Comparison of ENCODE assay signal across 8 cellular contexts in genomic region chr22:36505998-36506635, GRCh38. TPM values are rescaled to one million over a fixed set of nuclear protein-coding genes. Genes with fewer than 3 reads are reported as not detected.
A peak's percentile ranks its signal among the peaks of the same experiment; 100 is the strongest.
DNase-seq lines count a peak whose midpoint lies in the region; ATAC-seq, FAIRE-seq and TF ChIP-seq lines count a peak whose summit lies in the region.

No MANE protein-coding gene starts in this region.

- H3K9ac ChIP-seq in astrocyte (ENCODE audit: low read length), result peak overlapping the region; percentile 23

- H2AFZ ChIP-seq in astrocyte (ENCODE audit: low read depth, low read length), result peak overlapping the region; percentile 59

- H3K27me3 ChIP-seq in astrocyte (ENCODE audit: insufficient read depth, low read length) (no peaks in the 10 kb centered on the region), testis (no peaks in the 10 kb centered on the region)

- intact Hi-C loops in activated CD4-positive, alpha-beta T cell treated with anti-CD3 and anti-CD28 coated beads for 36 hours (cut with DNase I, micrococcal nuclease), result loop anchor here in 1 of 2 experiments (10.0 kb wide), 1 partner anchor 1211 kb away; the partner anchor contains the start of gene TOM1
- intact Hi-C loops in testis (cut with DNase I; ENCODE audit: low total_unique reads), result no loop called here

- peaks cover 12% of the 10 kb centered on the region for H3K36me3 ChIP-seq in astrocyte (ENCODE audit: insufficient read depth, low read length)
- H3K36me3 ChIP-seq in testis (ENCODE audit: low read depth, missing control alignments), result no peaks in the 10 kb centered on the region

- POLR2A ChIA-PET in activated CD4-positive, alpha-beta T cell treated with anti-CD3 and anti-CD28 coated beads for 36 hours (lab: Charles Lee), result interaction anchor here (0.6 to 1.5 kb wide), 3 partner anchors 12 to 466 kb away, joined by 4 to 6 read pairs (median 6); partner anchors contain the start of gene TXN2

- H3K9me3 Mint-ChIP-seq in activated CD4-positive, alpha-beta T cell treated with anti-CD3 and anti-CD28 coated beads for 36 hours (ENCODE audit: low read depth), result no peaks in the 10 kb centered on the region
- H3K9me3 Mint-ChIP-seq in astrocyte (ENCODE audit: unreplicated experiment), result no peaks in the 10 kb centered on the region

- WGBS in testis, 2 donors, result 60 to 73% methylated on average over 27 to 60 of the region's 60 CpGs

- TF ChIP-seq POLR2A in testis (IDR thresholded peaks at IDR 0.05), result no peak

- TF ChIP-seq CTCF in astrocyte (IDR thresholded peaks at IDR 0.05; ENCODE audit: insufficient read depth, low read depth, low read length) (no peak), testis (IDR thresholded peaks at IDR 0.05) (no peak)

- peak overlapping the region; percentile 49 for H3K4me3 Mint-ChIP-seq in activated CD4-positive, alpha-beta T cell treated with anti-CD3 and anti-CD28 coated beads for 36 hours
- peak overlapping the region; percentile 34 for H3K4me3 Mint-ChIP-seq in astrocyte (ENCODE audit: unreplicated experiment)

- no peak for ATAC-seq in activated CD4-positive, alpha-beta T cell treated with anti-CD3 and anti-CD28 coated beads for 36 hours
- ATAC-seq in left lobe of liver (no peak), HG03280 (IDR thresholded peaks at IDR 0.05; ENCODE audit: unreplicated experiment) (no peak), GM21528 (IDR thresholded peaks at IDR 0.05; ENCODE audit: low FRiP score, unreplicated experiment) (no peak)

- H3K4me2 ChIP-seq in astrocyte (ENCODE audit: low read length), result peak overlapping the region; percentile 83

- H3K27ac ChIP-seq in astrocyte (ENCODE audit: low read depth, low read length) (no peak overlapping the region), testis (peak overlapping the region in 1 of 2 donors; percentile 83)

- CTCF ChIA-PET in activated CD4-positive, alpha-beta T cell treated with anti-CD3 and anti-CD28 coated beads for 36 hours (lab: Charles Lee), result interaction anchor here (0.7 kb wide), 1 partner anchor 19 kb away, joined by 3 read pairs; no protein-coding TSS in a partner anchor

- H4K20me1 ChIP-seq in astrocyte (ENCODE audit: insufficient read depth, low read length), result peaks cover 8% of the 10 kb centered on the region

- FAIRE-seq in astrocyte (lab: Jason Lieb, UNC), result no peak

- peaks cover 22% of the 10 kb centered on the region for H3K36me3 Mint-ChIP-seq in activated CD4-positive, alpha-beta T cell treated with anti-CD3 and anti-CD28 coated beads for 36 hours (ENCODE audit: low read depth)
- peaks cover 8% of the 10 kb centered on the region for H3K36me3 Mint-ChIP-seq in astrocyte (ENCODE audit: low read depth, unreplicated experiment)

- H3K4me3 ChIP-seq in astrocyte (ENCODE audit: insufficient read depth, low read depth, low read length), result peak overlapping the region; percentile 54
- H3K4me3 ChIP-seq in testis, result peak overlapping the region; percentile 63 to 67

- DNase-seq in activated CD4-positive, alpha-beta T cell treated with anti-CD3 and anti-CD28 coated beads for 36 hours, result no peak
- DNase-seq in activated CD4-positive, alpha-beta T cell treated with anti-CD3 and anti-CD28 coated beads, Interleukin-2, amount 50 U/mL, for 1 hour, result no peak
- DNase-seq in astrocyte (ENCODE audit: low read depth), result no peak
- peak; percentile 54 for DNase-seq in left lobe of liver (ENCODE audit: low spot score)
- DNase-seq in testis, result peak; percentile 29
- no peak for DNase-seq in activated CD8-positive, alpha-beta memory T cell treated with anti-CD3 and anti-CD28 coated beads for 24 hours

- peaks cover 13% of the 10 kb centered on the region for H3K4me1 Mint-ChIP-seq in activated CD4-positive, alpha-beta T cell treated with anti-CD3 and anti-CD28 coated beads for 36 hours
- H3K4me1 Mint-ChIP-seq in astrocyte (ENCODE audit: low read depth, unreplicated experiment), result no peaks in the 10 kb centered on the region

- H3K27me3 Mint-ChIP-seq in activated CD4-positive, alpha-beta T cell treated with anti-CD3 and anti-CD28 coated beads for 36 hours, result no peaks in the 10 kb centered on the region
- peaks cover 8% of the 10 kb centered on the region for H3K27me3 Mint-ChIP-seq in astrocyte (ENCODE audit: low read depth, unreplicated experiment)

- H3K27ac Mint-ChIP-seq in activated CD4-positive, alpha-beta T cell treated with anti-CD3 and anti-CD28 coated beads for 36 hours, result peak overlapping the region; percentile 58
- no peak overlapping the region for H3K27ac Mint-ChIP-seq in astrocyte (ENCODE audit: unreplicated experiment)

- H3K79me2 ChIP-seq in astrocyte (ENCODE audit: insufficient read depth, low read length), result no peaks in the 10 kb centered on the region

- no peaks in the 10 kb centered on the region for H3K9me3 ChIP-seq in astrocyte (ENCODE audit: insufficient read depth, low read depth, low read length)
- no peaks in the 10 kb centered on the region for H3K9me3 ChIP-seq in testis

- peaks cover 10% of the 10 kb centered on the region for H3K4me1 ChIP-seq in astrocyte (ENCODE audit: insufficient read depth, low read length)
- H3K4me1 ChIP-seq in testis, result peaks cover 23% of the 10 kb centered on the region

RNA-seq across cellular contexts. Expression of gene FOXRED2, which starts 0.7 kb away (rescaled TPM):
- 10 to 100 TPM; 15.7 to 16.6 TPM for total RNA-seq in activated CD4-positive, alpha-beta T cell treated with anti-CD3 and anti-CD28 coated beads for 36 hours
- 5.3 and 5.9 TPM in 2 replicates for total RNA-seq in astrocyte
- total RNA-seq in left lobe of liver, result 9.0 TPM
- total RNA-seq in testis, result 10 to 100 TPM; 23.8 to 34.6 TPM
- polyA plus RNA-seq in testis (ENCODE audit: insufficient read depth, low read depth, low replicate concordance), result 17.7 TPM

RNA-seq across cellular contexts. Expression of gene EIF3D, which starts 22.8 kb away (rescaled TPM):
- 100 to 1,000 TPM; 359 to 403 TPM for total RNA-seq in activated CD4-positive, alpha-beta T cell treated with anti-CD3 and anti-CD28 coated beads for 36 hours
- total RNA-seq in astrocyte, result 147 and 168 TPM in 2 replicates
- total RNA-seq in left lobe of liver, result 34.5 TPM
- total RNA-seq in testis, result 100 to 1,000 TPM; 150 to 163 TPM
- polyA plus RNA-seq in testis (ENCODE audit: insufficient read depth, low read depth, low replicate concordance), result 176 TPM

RNA-seq across cellular contexts. Expression of gene TXN2, which starts 24.7 kb away (rescaled TPM):
- 10 to 100 TPM; 95.5 to 99.1 TPM for total RNA-seq in activated CD4-positive, alpha-beta T cell treated with anti-CD3 and anti-CD28 coated beads for 36 hours
- total RNA-seq in astrocyte (56.4 and 61.0 TPM in 2 replicates), left lobe of liver (65.3 TPM), testis (100 to 1,000 TPM in 1 of 2 donors, 10 to 100 TPM in 1; 92.4 to 141 TPM)
- 95.6 TPM for polyA plus RNA-seq in testis (ENCODE audit: insufficient read depth, low read depth, low replicate concordance)

Comparison
In these comparisons a context has a peak if more than half of its experiments do, and no peak if none do; other contexts are left out.
1. DNase-seq: peak in left lobe of liver (single experiment) and testis (single experiment); none in activated CD4-positive, alpha-beta T cell treated with anti-CD3 and anti-CD28 coated beads for 36 hours (single experiment), activated CD4-positive, alpha-beta T cell treated with anti-CD3 and anti-CD28 coated beads, Interleukin-2, amount 50 U/mL, for 1 hour (single experiment), astrocyte (single experiment) and activated CD8-positive, alpha-beta memory T cell treated with anti-CD3 and anti-CD28 coated beads for 24 hours (single experiment).